Comparison of ENCODE assay signal across 32 cellular contexts in the genomic region with DNA sequence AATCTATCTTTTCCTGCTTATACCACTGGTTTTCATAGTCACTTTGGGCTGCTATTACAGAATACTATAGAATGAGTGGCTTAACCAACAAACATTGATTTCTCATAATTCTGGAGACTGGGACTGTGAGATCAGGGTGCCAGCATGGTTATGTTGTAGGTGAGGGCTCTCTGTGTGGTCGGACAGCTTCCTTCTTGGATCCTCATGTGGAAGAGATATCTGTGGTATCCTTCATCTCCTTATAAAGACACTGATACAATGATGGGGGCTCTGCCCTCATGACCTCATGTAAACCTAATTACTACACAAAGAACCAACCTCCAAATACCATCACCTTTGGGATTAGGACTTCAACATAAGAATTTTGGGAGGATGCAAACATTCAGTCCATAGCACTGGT. TPM values are rescaled to one million over a fixed set of nuclear protein-coding genes. Genes with fewer than 3 reads are reported as not detected.
"Had no signal": no experiment of that assay in that cellular context is flagged by ENCODE, and none has a peak within 500 bp of the region (broad histone marks: within the 10 kb centered on the region; RNA-seq: fewer than 3 reads in every experiment).

No MANE protein-coding gene starts in this region.

- H3K27me3 ChIP-seq: pancreas, right lobe of liver, sigmoid colon, spleen, suprapubic skin, testis, tibial artery, transverse colon, upper lobe of left lung, vagina had no signal

- H3K4me3 Mint-ChIP-seq: naive thymus-derived CD4-positive, alpha-beta T cell; natural killer cell; nephron; neural crest cell; stimulated activated memory B cell treated with anti-CD40 and anti-IgM and Interleukin-4, amounts not matched to agents 10 μg/mL and 1 μg/mL and 100 μg/mL, for 72 hours; stimulated activated naive CD8-positive, alpha-beta T cell treated with anti-CD3 and anti-CD28 coated beads, Interleukin-15, amount 100 ng/mL, for 72 hours had no signal

- H3K36me3 Mint-ChIP-seq: naive thymus-derived CD4-positive, alpha-beta T cell; natural killer cell; stimulated activated memory B cell treated with anti-CD40 and anti-IgM and Interleukin-4, amounts not matched to agents 10 μg/mL and 1 μg/mL and 100 μg/mL, for 72 hours had no signal

- H3K27ac Mint-ChIP-seq: naive thymus-derived CD4-positive, alpha-beta T cell; natural killer cell; nephron; progenitor cell of endocrine pancreas; stimulated activated memory B cell treated with anti-CD40 and anti-IgM and Interleukin-4, amounts not matched to agents 10 μg/mL and 1 μg/mL and 100 μg/mL, for 72 hours; stimulated activated naive CD8-positive, alpha-beta T cell treated with anti-CD3 and anti-CD28 coated beads, Interleukin-15, amount 100 ng/mL, for 72 hours had no signal

- H3K9me3 ChIP-seq: neutrophil, pancreas, psoas muscle, right lobe of liver, sigmoid colon, spleen, suprapubic skin, testis, tibial artery, transverse colon, upper lobe of left lung, vagina had no signal

- H3K36me3 ChIP-seq: neutrophil, pancreas, right lobe of liver, sigmoid colon, spleen, suprapubic skin, tibial artery, transverse colon, upper lobe of left lung, vagina had no signal

- H3K4me3 ChIP-seq: pancreas, psoas muscle, right lobe of liver, sigmoid colon, spleen, suprapubic skin, testis, tibial artery, transverse colon, upper lobe of left lung, vagina had no signal

- FAIRE-seq: pancreas, small intestine, urothelium cell line had no signal

- H3K4me1 Mint-ChIP-seq: natural killer cell; stimulated activated naive CD8-positive, alpha-beta T cell treated with anti-CD3 and anti-CD28 coated beads, Interleukin-15, amount 100 ng/mL, for 72 hours had no signal

- H3K27me3 Mint-ChIP-seq: stimulated activated memory B cell treated with anti-CD40 and anti-IgM and Interleukin-4, amounts not matched to agents 10 μg/mL and 1 μg/mL and 100 μg/mL, for 72 hours had no signal

- H3K9me3 Mint-ChIP-seq: naive thymus-derived CD4-positive, alpha-beta T cell; nephron; neural crest cell; stimulated activated memory B cell treated with anti-CD40 and anti-IgM and Interleukin-4, amounts not matched to agents 10 μg/mL and 1 μg/mL and 100 μg/mL, for 72 hours; stimulated activated naive CD8-positive, alpha-beta T cell treated with anti-CD3 and anti-CD28 coated beads, Interleukin-15, amount 100 ng/mL, for 72 hours had no signal

- H3K4me1 ChIP-seq: psoas muscle, right lobe of liver, spleen had no signal

- DNase-seq: naive thymus-derived CD4-positive, alpha-beta T cell; natural killer cell; nucleus accumbens; pancreas; posterior cingulate gyrus; psoas muscle; right cardiac atrium; right lobe of liver; sigmoid colon; small intestine; spleen; stimulated activated CD4-positive, alpha-beta T cell treated with anti-CD3 and anti-CD28 coated beads, Interleukin-12 subunit alpha, Interleukin-12 subunit beta, amount 100 ng/mL, for 4 hours; stimulated activated CD4-positive, alpha-beta T cell treated with anti-CD3 and anti-CD28 coated beads, Interleukin-1b, Interleukin-23, amount 100 ng/mL, for 48 hours; stimulated activated CD4-positive, alpha-beta T cell treated with anti-CD3 and anti-CD28 coated beads, Interleukin-4, amount 100 ng/mL, for 1 hour; stimulated activated CD4-positive, alpha-beta T cell treated with anti-CD3 and anti-CD28 coated beads, Interleukin-4, amount 100 ng/mL, for 4 hours; stimulated activated CD8-positive, alpha-beta memory T cell treated with anti-CD3 and anti-CD28 coated beads, Interleukin-4, amount 100 ng/mL, for 48 hours; stimulated activated naive CD4-positive, alpha-beta T cell; stimulated activated naive CD8-positive, alpha-beta T cell treated with anti-CD3 and anti-CD28 coated beads, Interleukin-15, amount 100 ng/mL, for 72 hours; stimulated activated naive CD8-positive, alpha-beta T cell treated with anti-CD3 and anti-CD28 coated beads, Interleukin-15, Interleukin-2, amounts not matched to agents 100 U/mL and 50 U/mL, for 24 hours; substantia nigra; testis; tibial artery; transverse colon; upper lobe of left lung had no signal

- H3K27ac ChIP-seq: neutrophil, pancreas, psoas muscle, right lobe of liver, sigmoid colon, spleen, suprapubic skin, testis, tibial artery, transverse colon, upper lobe of left lung, vagina had no signal

- ATAC-seq: naive thymus-derived CD4-positive, alpha-beta T cell; natural killer cell; pancreas; psoas muscle; right cardiac atrium; right lobe of liver; stimulated activated memory B cell treated with anti-CD40 and anti-IgM and Interleukin-4, amounts not matched to agents 10 μg/mL and 1 μg/mL and 100 μg/mL, for 72 hours; stimulated activated naive CD8-positive, alpha-beta T cell treated with anti-CD3 and anti-CD28 coated beads, Interleukin-15, amount 100 ng/mL, for 72 hours; stimulated activated naive CD8-positive, alpha-beta T cell treated with anti-CD3 and anti-CD28 coated beads, Interleukin-15, Interleukin-2, amounts not matched to agents 100 U/mL and 50 U/mL, for 24 hours had no signal

RNA-seq across cellular contexts. Expression of a gene that starts 13.9 kb away (rescaled TPM):
- polyA plus RNA-seq: naive thymus-derived CD4-positive, alpha-beta T cell had no signal
